ENCODE assay signal across 10 cellular contexts in genomic region chr16:57775661-57776469, GRCh38. TPM values are rescaled to one million over a fixed set of nuclear protein-coding genes. Genes with fewer than 3 reads are reported as not detected.
DNase-seq lines count a peak whose midpoint lies in the region; ATAC-seq and TF ChIP-seq lines count a peak whose summit lies in the region.
"Had no signal": no experiment of that assay in that cellular context is flagged by ENCODE, and none has a peak within 500 bp of the region (broad histone marks: within the 10 kb centered on the region; RNA-seq: fewer than 3 reads in every experiment).

No MANE protein-coding gene starts in this region.

- DNase-seq in C1 segment of cervical spinal cord (lab: John Stamatoyannopoulos, UW) (peak in 8 of 14 donors; percentile 18 to 39 (median 23)), astrocyte of the hippocampus (ENCODE audit: low read depth, low spot score) (peak; percentile 75), mesenchymal stem cell (peak; percentile 54), sigmoid colon (no peak), suprapubic skin (ENCODE audit: low spot score in 2 of 2) (no peak)
- DNase-seq: activated T-cell treated with anti-CD3 and anti-CD28 coated beads, Interleukin-2, amount 50 U/mL, for 4 hours; stimulated activated CD4-positive, alpha-beta T cell treated with anti-CD3 and anti-CD28 coated beads, Interleukin-15, amount 100 ng/mL, for 24 hours had no signal

- peak overlapping the region; percentile 93 for H2AK5ac ChIP-seq in mesenchymal stem cell (ENCODE audit: low read length, severe bottlenecking)

- H3K4me1 ChIP-seq in mesenchymal stem cell (ENCODE audit: control insufficient read depth, insufficient read depth, low read depth, low read length) = peaks cover 50% of the 10 kb centered on the region
- no peaks in the 10 kb centered on the region for H3K4me1 ChIP-seq in sigmoid colon
- no peaks in the 10 kb centered on the region for H3K4me1 ChIP-seq in suprapubic skin

- no peak overlapping the region for H3K4me2 ChIP-seq in mesenchymal stem cell (ENCODE audit: low read length, poor library complexity, severe bottlenecking)

- intact Hi-C loops in sigmoid colon (cut with DNase I) = no loop called here

- TF ChIP-seq EP300 in Ishikawa (IDR thresholded peaks at IDR 0.05; ENCODE audit: borderline replicate concordance) (no peak), sigmoid colon (IDR thresholded peaks at IDR 0.05) (no peak), suprapubic skin (IDR thresholded peaks at IDR 0.05) (no peak)

- H3K9ac ChIP-seq in mesenchymal stem cell (ENCODE audit: low read length) = no peak overlapping the region

- peak overlapping the region; percentile 89 for H3K27ac ChIP-seq in mesenchymal stem cell (ENCODE audit: low read length, poor library complexity, severe bottlenecking)
- no peak overlapping the region for H3K27ac ChIP-seq in sigmoid colon
- no peak overlapping the region for H3K27ac ChIP-seq in suprapubic skin

- no peak overlapping the region for H2BK15ac ChIP-seq in mesenchymal stem cell (ENCODE audit: low read depth, poor library complexity, severe bottlenecking)

- H3K9me3 ChIP-seq in mesenchymal stem cell (ENCODE audit: control insufficient read depth, low read length) (no peaks in the 10 kb centered on the region), sigmoid colon (no peaks in the 10 kb centered on the region), suprapubic skin (no peaks in the 10 kb centered on the region)

- H3K4ac ChIP-seq in mesenchymal stem cell (ENCODE audit: low read depth in 1 of 2, low read length in 2 of 2) = no peak overlapping the region

- H3K23ac ChIP-seq in mesenchymal stem cell (ENCODE audit: low read length in 2 of 2) = peak overlapping the region in 1 of 2 experiments; percentile 43

- WGBS in mesenchymal stem cell = 48% methylated on average over 23 of the region's 23 CpGs
- 37 to 66% methylated on average over 23 of the region's 23 CpGs for WGBS in sigmoid colon, 2 donors
- WGBS in suprapubic skin = 77% methylated on average over 16 of the region's 23 CpGs

- H3K36me3 ChIP-seq in mesenchymal stem cell (ENCODE audit: control insufficient read depth in 1 of 2, insufficient read depth in 2 of 2, low read depth in 1 of 2, low read length in 2 of 2) (peaks cover 16 to 60% of the 10 kb centered on the region in 2 experiments), sigmoid colon (peaks cover 0 to 40% (median 16%) of the 10 kb centered on the region in 4 donors), suprapubic skin (peaks cover 38% of the 10 kb centered on the region)

- TF ChIP-seq CTCF in sigmoid colon (IDR thresholded peaks at IDR 0.05) (no peak), suprapubic skin (IDR thresholded peaks at IDR 0.05) (no peak)

- no peak for ATAC-seq in GM19463 (IDR thresholded peaks at IDR 0.05; ENCODE audit: unreplicated experiment)
- no peak for ATAC-seq in GM21447 (IDR thresholded peaks at IDR 0.05; ENCODE audit: unreplicated experiment)
- ATAC-seq: activated T-cell treated with anti-CD3 and anti-CD28 coated beads, Interleukin-2, amount 50 U/mL, for 4 hours had no signal

- no peak overlapping the region for H2BK120ac ChIP-seq in mesenchymal stem cell (ENCODE audit: low read depth, low read length)

- TF ChIP-seq RAD21 in Ishikawa (IDR thresholded peaks at IDR 0.05; ENCODE audit: low read depth) = peak; percentile 46

- H3K4me3 ChIP-seq in mesenchymal stem cell (ENCODE audit: insufficient read depth in 1 of 2, low read depth in 1 of 2, low read length in 2 of 2) (no peak overlapping the region), sigmoid colon (no peak overlapping the region), suprapubic skin (no peak overlapping the region)

- no peak overlapping the region for H2BK12ac ChIP-seq in mesenchymal stem cell (ENCODE audit: low read length in 2 of 2)

- H3K79me1 ChIP-seq in mesenchymal stem cell (replicated peaks; ENCODE audit: low read length, poor library complexity, severe bottlenecking) = peaks cover 16% of the 10 kb centered on the region

- no peak overlapping the region for H2AFZ ChIP-seq in mesenchymal stem cell (ENCODE audit: low read depth, low read length)

- H4K91ac ChIP-seq in mesenchymal stem cell (ENCODE audit: low read length) = peak overlapping the region; percentile 11

- no peaks in the 10 kb centered on the region for H3K27me3 ChIP-seq in mesenchymal stem cell (ENCODE audit: control insufficient read depth in 1 of 2, insufficient read depth in 1 of 2, low read length in 2 of 2)
- H3K27me3 ChIP-seq in sigmoid colon = no peaks in the 10 kb centered on the region
- no peaks in the 10 kb centered on the region for H3K27me3 ChIP-seq in suprapubic skin

- H3K18ac ChIP-seq in mesenchymal stem cell (ENCODE audit: low read depth in 1 of 2, low read length in 2 of 2) = no peak overlapping the region

- no peak overlapping the region for H2BK5ac ChIP-seq in mesenchymal stem cell (ENCODE audit: low read depth, low read length, poor library complexity, severe bottlenecking)

- no peak overlapping the region for H3K14ac ChIP-seq in mesenchymal stem cell (ENCODE audit: low read length in 2 of 2)

- TF ChIP-seq POLR2A in sigmoid colon (IDR thresholded peaks at IDR 0.05) (no peak), suprapubic skin (IDR thresholded peaks at IDR 0.05) (no peak)

- H4K8ac ChIP-seq in mesenchymal stem cell (ENCODE audit: low read length) = peak overlapping the region; percentile 57

TF ChIP-seq in Ishikawa, 13 proteins besides CTCF, POLR2A, EP300 and RAD21:
- TF ChIP-seq CREB1 (IDR thresholded peaks at IDR 0.05; ENCODE audit: low read depth) = no peak
- TF ChIP-seq TCF12 (IDR thresholded peaks at IDR 0.05; ENCODE audit: low read depth) = no peak
- TF ChIP-seq FOXM1 (IDR thresholded peaks at IDR 0.05; ENCODE audit: borderline replicate concordance, low read depth) = no peak
- no peak for TF ChIP-seq EGR1 (IDR thresholded peaks at IDR 0.05)
- no peak for TF ChIP-seq MAX (IDR thresholded peaks at IDR 0.05)
- no peak for TF ChIP-seq NFIC (IDR thresholded peaks at IDR 0.05)
- TF ChIP-seq TEAD4 (IDR thresholded peaks at IDR 0.05) = no peak
- TF ChIP-seq ZBTB7A (IDR thresholded peaks at IDR 0.05; ENCODE audit: low read depth) = no peak
- TF ChIP-seq REST (IDR thresholded peaks at IDR 0.05; ENCODE audit: low read depth) = no peak
- TF ChIP-seq CEBPB (IDR thresholded peaks at IDR 0.05) = no peak
- TF ChIP-seq YY1 (IDR thresholded peaks at IDR 0.05; ENCODE audit: low read depth) = no peak
- no peak for TF ChIP-seq TAF1 (IDR thresholded peaks at IDR 0.05; ENCODE audit: low read depth)
- no peak for TF ChIP-seq USF1 (IDR thresholded peaks at IDR 0.05)

RNA-seq across cellular contexts. Expression of gene KIFC3, which starts 26.4 kb away (rescaled TPM):
- 28.1 TPM for polyA plus RNA-seq in mesenchymal stem cell (2013, experiment 1 of 2)
- 25.8 TPM for polyA plus RNA-seq in mesenchymal stem cell (2013, experiment 2 of 2)
- 10 to 100 TPM; 10.0 to 31.2 (median 21.6) TPM for total RNA-seq in sigmoid colon
- 1 to 10 TPM; 2.5 to 7.2 (median 6.4) TPM for polyA plus RNA-seq in sigmoid colon
- 100 to 1,000 TPM; 111 to 219 (median 153) TPM for total RNA-seq in suprapubic skin

RNA-seq across cellular contexts. Expression of gene KATNB1, which starts 40.3 kb away (rescaled TPM):
- polyA plus RNA-seq in mesenchymal stem cell (2013, experiment 1 of 2) = 9.7 TPM
- polyA plus RNA-seq in mesenchymal stem cell (2013, experiment 2 of 2) = 9.8 TPM
- total RNA-seq in sigmoid colon = 10 to 100 TPM in 2 of 4 donors, 1 to 10 TPM in 2; 4.3 to 15.0 (median 10.1) TPM
- polyA plus RNA-seq in sigmoid colon = 10 to 100 TPM in 2 of 3 donors, 1 to 10 TPM in 1; 8.6 to 18.6 (median 10.8) TPM
- total RNA-seq in suprapubic skin = 10 to 100 TPM; 47.8 to 62.7 (median 55.7) TPM

Comparison
In these comparisons a context has a peak if more than half of its experiments do, and no peak if none do; other contexts are left out.
1. DNase-seq: peak in C1 segment of cervical spinal cord (8 of 14), astrocyte of the hippocampus (single experiment) and mesenchymal stem cell (single experiment); none in sigmoid colon (single experiment) and suprapubic skin (0 of 2).